In genomic region chr14:104722938-104723650, GRCh38 we compare ENCODE assay signal across 8 cellular contexts. TPM values are rescaled to one million over a fixed set of nuclear protein-coding genes. Genes with fewer than 3 reads are reported as not detected.
DNase-seq lines count a peak whose midpoint lies in the region; ATAC-seq and TF ChIP-seq lines count a peak whose summit lies in the region.

No MANE protein-coding gene starts in this region.

- DNase-seq in NCI-H82 (lab: John Stamatoyannopoulos, UW) (peak; percentile 21), NCI-H82 treated with DMSO at 0.1 percent for 48 hours (lab: John Stamatoyannopoulos, UW; ENCODE audit: unreplicated experiment) (no peak), right lobe of liver (no peak), testis (no peak), cerebellar nuclear complex (lab: John Stamatoyannopoulos, UW) (no peak), OCI-M2 (lab: John Stamatoyannopoulos, UW; ENCODE audit: unreplicated experiment) (no peak), LoVo (ENCODE audit: low spot score) (no peak)

- H3K36me3 ChIP-seq in right lobe of liver (peaks cover 0 to 10% (median 1%) of the 10 kb centered on the region in 4 donors), testis (ENCODE audit: low read depth, missing control alignments) (no peaks in the 10 kb centered on the region)

- no peaks in the 10 kb centered on the region for H3K9me3 ChIP-seq in right lobe of liver
- no peaks in the 10 kb centered on the region for H3K9me3 ChIP-seq in testis

- intact Hi-C loops in right lobe of liver (cut with DNase I) (no loop called here), testis (cut with DNase I; ENCODE audit: low total_unique reads) (no loop called here)

- ATAC-seq in right lobe of liver, result no peak

- 20% methylated on average over 1 of the region's 26 CpGs for WGBS in right lobe of liver (ENCODE audit: insufficient coverage, low coverage, low lambda C conversion rate, missing lambda C conversion rate)
- 13 to 58% methylated on average over 8 to 23 of the region's 26 CpGs for WGBS in testis, 2 donors

- peak overlapping the region in 2 of 3 donors; percentile 60 for H3K4me3 ChIP-seq in right lobe of liver
- peak overlapping the region; percentile 60 to 67 for H3K4me3 ChIP-seq in testis

- TF ChIP-seq CTCF in VCaP (conservative IDR thresholded peaks at IDR 0.05), result no peak
- no peak for TF ChIP-seq CTCF in right lobe of liver (IDR thresholded peaks at IDR 0.05)
- no peak for TF ChIP-seq CTCF in testis (IDR thresholded peaks at IDR 0.05)

- H3K4me1 ChIP-seq in right lobe of liver, result peaks cover 0 to 33% (median 12%) of the 10 kb centered on the region in 4 donors
- peaks cover 10% of the 10 kb centered on the region for H3K4me1 ChIP-seq in testis

- H3K27ac ChIP-seq in VCaP (peak overlapping the region; percentile 59; the same call in 1 of the 2 replicates), right lobe of liver (peak overlapping the region; percentile 54 to 61 (median 58)), testis (no peak overlapping the region)

- no peaks in the 10 kb centered on the region for H3K27me3 ChIP-seq in right lobe of liver
- H3K27me3 ChIP-seq in testis, result no peaks in the 10 kb centered on the region

- TF ChIP-seq POLR2A in right lobe of liver (IDR thresholded peaks at IDR 0.05) (no peak), testis (IDR thresholded peaks at IDR 0.05) (no peak)

RNA-seq across cellular contexts. Expression of gene ADSS1, which starts 0.9 kb away (rescaled TPM):
- total RNA-seq in right lobe of liver, result 10 to 100 TPM in 5 of 6 experiments, 1 to 10 TPM in 1; 8.1 to 50.5 (median 36.8) TPM
- total RNA-seq in testis, result 10 to 100 TPM; 48.7 to 79.4 TPM
- polyA plus RNA-seq in testis (ENCODE audit: insufficient read depth, low read depth, low replicate concordance), result 79.6 TPM

RNA-seq across cellular contexts. Expression of gene SIVA1, which starts 29.9 kb away (rescaled TPM):
- total RNA-seq in right lobe of liver (100 to 1,000 TPM in 2 of 6 experiments, 10 to 100 TPM in 4; 38.1 to 252 (median 50.6) TPM), testis (100 to 1,000 TPM; 236 to 247 TPM)
- polyA plus RNA-seq in testis (ENCODE audit: insufficient read depth, low read depth, low replicate concordance), result 99.5 TPM

RNA-seq across cellular contexts. Expression of gene INF2, which starts 33.7 kb away (rescaled TPM):
- 10 to 100 TPM; 47.5 to 98.2 (median 71.4) TPM for total RNA-seq in right lobe of liver
- total RNA-seq in testis, result 100 to 1,000 TPM; 244 to 328 TPM
- 50.5 TPM for polyA plus RNA-seq in testis (ENCODE audit: insufficient read depth, low read depth, low replicate concordance)

Comparison
In these comparisons a context has a peak if more than half of its experiments do, and no peak if none do; other contexts are left out.
1. H3K27ac ChIP-seq: peak in VCaP (single experiment) and right lobe of liver (3 of 3); none in testis (0 of 2).